Comparison of ENCODE assay signal across 8 cellular contexts in the genomic region with DNA sequence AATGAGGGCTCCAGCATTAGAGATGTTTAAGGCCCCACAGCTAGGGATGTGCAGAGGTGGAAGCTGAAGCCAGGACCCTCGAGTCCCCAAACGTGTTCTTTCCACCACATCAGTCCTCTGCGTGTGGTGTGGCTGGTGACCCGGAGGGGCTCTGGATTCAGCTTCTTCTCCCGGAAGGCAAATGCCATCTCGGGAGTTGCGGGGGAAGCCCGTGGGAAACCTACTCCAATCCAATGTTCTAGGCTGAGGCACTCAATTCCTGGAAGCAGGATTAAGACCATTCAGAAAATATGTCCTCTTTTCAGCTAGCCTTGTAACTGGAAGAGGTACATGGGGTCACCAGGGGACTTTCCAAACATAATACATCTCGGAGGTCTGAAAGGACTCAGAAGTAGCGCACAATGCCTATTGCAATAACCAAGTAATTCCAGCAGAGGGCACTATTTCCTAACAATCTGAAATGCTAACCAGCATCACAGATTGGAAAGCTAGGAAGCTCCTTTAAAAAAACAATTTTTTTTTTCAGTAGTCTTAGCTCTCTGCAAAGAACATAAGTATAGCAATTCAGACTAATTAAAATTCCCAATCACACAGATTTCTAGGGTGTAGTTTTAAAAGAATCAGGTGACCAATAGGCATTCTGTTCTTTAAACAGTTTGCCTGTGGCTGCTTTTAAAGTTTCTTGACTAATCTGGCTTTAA. TPM values are rescaled to one million over a fixed set of nuclear protein-coding genes. Genes with fewer than 3 reads are reported as not detected.
A peak's percentile ranks its signal among the peaks of the same experiment; 100 is the strongest.
DNase-seq lines count a peak whose midpoint lies in the region; ATAC-seq and TF ChIP-seq lines count a peak whose summit lies in the region.

No MANE protein-coding gene starts in this region.

- H3K9me3 ChIP-seq in BE2C, result no peaks in the 10 kb centered on the region

- no peak for ATAC-seq in GM18517 (IDR thresholded peaks at IDR 0.05; ENCODE audit: unreplicated experiment)
- no peak for ATAC-seq in HG02852 (IDR thresholded peaks at IDR 0.05; ENCODE audit: unreplicated experiment)

- H3K36me3 ChIP-seq in BE2C, result no peaks in the 10 kb centered on the region

- H3K27me3 ChIP-seq in BE2C, result peaks cover 28% of the 10 kb centered on the region

- DNase-seq in BE2C (peak; percentile 20), GM12865 (ENCODE audit: low read depth) (peak; percentile 73), NCI-H1417 treated with DMSO at 0.1 percent for 48 hours (lab: John Stamatoyannopoulos, UW) (peak; percentile 30), glomerular endothelial cell (ENCODE audit: extremely low read depth, low read depth, low spot score) (peak; percentile 63), pons (ENCODE audit: low spot score) (peak; percentile 84)

- no peak overlapping the region for H3K4me3 ChIP-seq in BE2C (ENCODE audit: low read depth, low read length)
- H3K4me3 ChIP-seq in GM12865 (ENCODE audit: low read depth, low read length), result no peak overlapping the region
- no peak overlapping the region for H3K4me3 ChIP-seq in WI38 (ENCODE audit: low read depth, low read length)

- TF ChIP-seq CTCF in BE2C (IDR thresholded peaks at IDR 0.05; ENCODE audit: low read depth, low read length) (peak; percentile 83), GM12865 (IDR thresholded peaks at IDR 0.05; ENCODE audit: insufficient read depth, low read depth, low read length, missing control alignments) (peak; percentile 74), WI38 (IDR thresholded peaks at IDR 0.05; ENCODE audit: low read depth, low read length) (peak; percentile 48)

- no peaks in the 10 kb centered on the region for H3K4me1 ChIP-seq in BE2C

RNA-seq across cellular contexts. Expression of gene BNC1, which starts 36.2 kb away (rescaled TPM):
- not detected for polyA plus RNA-seq in BE2C (2012; ENCODE audit: insufficient read depth, insufficient read length, low read depth)
- total RNA-seq in glomerular endothelial cell, result 6.6 and 8.0 TPM in 2 replicates

RNA-seq across cellular contexts. Expression of gene HDGFL3, which starts 40.7 kb away (rescaled TPM):
- polyA plus RNA-seq in BE2C (2012; ENCODE audit: insufficient read depth, insufficient read length, low read depth), result 41.8 TPM
- 42.0 and 66.2 TPM in 2 replicates for total RNA-seq in glomerular endothelial cell

Comparison
In these comparisons a context has a peak if more than half of its experiments do, and no peak if none do; other contexts are left out.
1. DNase-seq: peak in every context shown above with its lines; median percentile 84 in pons; 73 in GM12865; 63 in glomerular endothelial cell; 30 in NCI-H1417 treated with DMSO at 0.1 percent for 48 hours; 20 in BE2C.